ENCODE assay signal across 8 cellular contexts in the genomic region with DNA sequence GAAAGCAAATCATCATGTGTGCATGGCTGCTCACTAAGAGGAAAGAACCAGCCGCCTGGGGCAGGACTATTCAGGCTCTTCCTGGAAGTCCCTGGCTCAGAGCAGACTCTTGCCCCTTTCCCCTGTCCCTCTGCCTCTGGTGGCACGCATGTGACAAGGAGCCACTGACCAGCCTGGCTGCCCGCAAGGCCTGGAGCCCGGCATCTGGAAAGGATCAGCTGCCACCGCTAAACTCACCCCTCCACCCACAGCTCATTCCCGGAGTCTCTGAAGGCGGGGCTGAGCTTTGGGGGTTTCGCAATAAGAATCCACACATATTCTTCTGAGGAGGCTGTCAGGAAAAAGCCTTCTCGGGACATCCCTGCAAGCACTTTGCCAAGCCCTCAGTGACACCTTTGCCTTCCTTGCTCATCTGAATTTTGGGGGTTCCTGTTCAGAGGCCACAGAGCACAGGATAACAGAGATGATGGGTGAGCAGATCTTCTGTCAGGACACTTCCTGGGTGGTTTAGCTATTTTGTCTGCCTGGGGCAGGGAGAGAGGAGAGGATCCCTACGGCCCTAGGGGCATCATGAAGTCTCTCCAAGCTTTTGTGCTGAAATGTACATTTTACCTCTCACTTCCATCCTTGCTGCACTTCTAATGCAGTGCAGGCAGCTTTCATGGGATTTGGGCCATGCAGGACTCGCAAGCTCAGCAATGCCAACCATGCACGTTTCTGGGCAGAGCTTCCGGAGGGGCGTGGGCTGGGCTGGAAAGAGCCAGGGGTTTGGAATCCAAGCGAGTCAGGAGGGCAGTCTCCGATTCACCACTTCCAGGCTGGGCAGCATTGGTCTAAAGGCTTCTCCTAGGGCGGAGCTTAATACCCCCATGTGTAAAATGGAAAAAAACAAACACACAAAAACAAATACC.
DNase-seq lines count a peak whose midpoint lies in the region; ATAC-seq and TF ChIP-seq lines count a peak whose summit lies in the region.

No MANE protein-coding gene starts in this region.

- no peak overlapping the region for H3K27ac Mint-ChIP-seq in activated T-helper 1 cell treated with anti-CD3 and anti-CD28 coated beads, Interleukin-12 subunit alpha, Interleukin-12 subunit beta, Interleukin-2, Interleukin-4 antibody, amounts not matched to agents 30 ng/mL and 10 ng/mL and 1 ng/mL, durations not matched to agents 14 hours and 24 hours and 36 hours

- H3K27me3 Mint-ChIP-seq in activated T-helper 1 cell treated with anti-CD3 and anti-CD28 coated beads, Interleukin-12 subunit alpha, Interleukin-12 subunit beta, Interleukin-2, Interleukin-4 antibody, amounts not matched to agents 30 ng/mL and 10 ng/mL and 1 ng/mL, durations not matched to agents 14 hours and 24 hours and 36 hours (ENCODE audit: insufficient read depth), result peaks cover 5% of the 10 kb centered on the region

- H3K4me3 Mint-ChIP-seq in activated T-helper 1 cell treated with anti-CD3 and anti-CD28 coated beads, Interleukin-12 subunit alpha, Interleukin-12 subunit beta, Interleukin-2, Interleukin-4 antibody, amounts not matched to agents 30 ng/mL and 10 ng/mL and 1 ng/mL, durations not matched to agents 14 hours and 24 hours and 36 hours, result no peak overlapping the region

- peaks cover 19% of the 10 kb centered on the region for H3K4me1 ChIP-seq in ES-I3 (ENCODE audit: insufficient read depth, low read length)
- peaks cover 23% of the 10 kb centered on the region for H3K4me1 ChIP-seq in SJSA1 (replicated peaks)

- H3K36me3 ChIP-seq in ES-I3 (ENCODE audit: insufficient read depth, low read length) (no peaks in the 10 kb centered on the region), SJSA1 (no peaks in the 10 kb centered on the region)

- peak overlapping the region; percentile 30; the same call in 1 of the 2 replicates for H3K9ac ChIP-seq in ES-I3 (ENCODE audit: low read depth, low read length)

- H3K27me3 ChIP-seq in SJSA1 (replicated peaks), result no peaks in the 10 kb centered on the region

- intact Hi-C loops in activated T-helper 1 cell treated with anti-CD3 and anti-CD28 coated beads, Interleukin-12 subunit alpha, Interleukin-12 subunit beta, Interleukin-2, Interleukin-4 antibody, amounts not matched to agents 30 ng/mL and 10 ng/mL and 1 ng/mL, durations not matched to agents 14 hours and 24 hours and 36 hours (cut with micrococcal nuclease), result no loop called here

- ATAC-seq in omental fat pad (ENCODE audit: low FRiP score) (peak; percentile 92), HG03442 (IDR thresholded peaks at IDR 0.05; ENCODE audit: unreplicated experiment) (no peak), GM21381 (IDR thresholded peaks at IDR 0.05; ENCODE audit: unreplicated experiment) (no peak)

- peak overlapping the region; percentile 79 for H3K27ac ChIP-seq in SJSA1

- H3K36me3 Mint-ChIP-seq in activated T-helper 1 cell treated with anti-CD3 and anti-CD28 coated beads, Interleukin-12 subunit alpha, Interleukin-12 subunit beta, Interleukin-2, Interleukin-4 antibody, amounts not matched to agents 30 ng/mL and 10 ng/mL and 1 ng/mL, durations not matched to agents 14 hours and 24 hours and 36 hours (ENCODE audit: low read depth), result no peaks in the 10 kb centered on the region

- DNase-seq in SJSA1 (ENCODE audit: low read depth in 1 of 2, low spot score in 2 of 2), result peak; percentile 88 to 92
- DNase-seq in fibroblast of villous mesenchyme (ENCODE audit: low read depth), result peak; percentile 97
- DNase-seq in omental fat pad (ENCODE audit: low spot score), result peak; percentile 57
- no peak for DNase-seq in activated gamma-delta T cell treated with Interleukin-2 at 50 U/mL for 16 hours
- no peak for DNase-seq in activated T-helper 1 cell treated with anti-CD3 and anti-CD28 coated beads, Interleukin-12 subunit alpha, Interleukin-12 subunit beta, Interleukin-2, Interleukin-4 antibody, amounts not matched to agents 30 ng/mL and 10 ng/mL and 1 ng/mL, durations not matched to agents 14 hours and 24 hours and 36 hours (ENCODE audit: low spot score)

- H3K9me3 ChIP-seq in ES-I3 (ENCODE audit: control insufficient read depth, insufficient read depth, low read length) (no peaks in the 10 kb centered on the region), SJSA1 (replicated peaks) (no peaks in the 10 kb centered on the region)

- H3K4me3 ChIP-seq in SJSA1 (peak overlapping the region; percentile 25), fibroblast of villous mesenchyme (ENCODE audit: low read depth, low read length) (peak overlapping the region; percentile 62)

- no peak for TF ChIP-seq CTCF in fibroblast of villous mesenchyme (IDR thresholded peaks at IDR 0.05; ENCODE audit: insufficient read depth, low read depth, low read length)
- TF ChIP-seq CTCF in omental fat pad (IDR thresholded peaks at IDR 0.05), result no peak

- H3K9me3 Mint-ChIP-seq in activated T-helper 1 cell treated with anti-CD3 and anti-CD28 coated beads, Interleukin-12 subunit alpha, Interleukin-12 subunit beta, Interleukin-2, Interleukin-4 antibody, amounts not matched to agents 30 ng/mL and 10 ng/mL and 1 ng/mL, durations not matched to agents 14 hours and 24 hours and 36 hours, result no peaks in the 10 kb centered on the region

- H3K4me1 Mint-ChIP-seq in activated T-helper 1 cell treated with anti-CD3 and anti-CD28 coated beads, Interleukin-12 subunit alpha, Interleukin-12 subunit beta, Interleukin-2, Interleukin-4 antibody, amounts not matched to agents 30 ng/mL and 10 ng/mL and 1 ng/mL, durations not matched to agents 14 hours and 24 hours and 36 hours (ENCODE audit: low read depth), result no peaks in the 10 kb centered on the region

Comparison
In these comparisons a context has a peak if more than half of its experiments do, and no peak if none do; other contexts are left out.
1. DNase-seq: peak in SJSA1 (2 of 2), fibroblast of villous mesenchyme (single experiment) and omental fat pad (single experiment); none in activated gamma-delta T cell treated with Interleukin-2 at 50 U/mL for 16 hours (single experiment) and activated T-helper 1 cell treated with anti-CD3 and anti-CD28 coated beads, Interleukin-12 subunit alpha, Interleukin-12 subunit beta, Interleukin-2, Interleukin-4 antibody, amounts not matched to agents 30 ng/mL and 10 ng/mL and 1 ng/mL, durations not matched to agents 14 hours and 24 hours and 36 hours (single experiment).